ENCODE assay signal across 18 cellular contexts in the genomic region with DNA sequence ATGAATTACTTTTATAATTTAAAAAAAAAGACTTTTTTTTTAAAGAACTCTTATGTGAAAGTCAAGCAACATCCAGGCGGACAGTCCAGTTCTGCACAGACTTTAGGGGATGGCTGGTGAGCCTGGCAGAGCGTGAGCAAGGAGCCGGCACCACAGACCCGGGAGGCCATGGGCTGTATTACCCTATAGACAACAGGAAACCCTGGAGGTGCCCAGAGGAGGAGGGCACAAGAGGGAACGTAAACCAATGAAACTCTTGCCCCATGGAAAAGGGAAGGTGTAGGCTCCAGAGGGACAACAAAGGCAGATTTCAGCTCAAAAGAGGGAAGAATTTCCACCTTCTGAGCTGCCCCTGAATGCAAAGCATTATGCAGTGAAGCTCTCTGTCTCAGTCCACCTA. TPM values are rescaled to one million over a fixed set of nuclear protein-coding genes. Genes with fewer than 3 reads are reported as not detected.
DNase-seq lines count a peak whose midpoint lies in the region; ATAC-seq and TF ChIP-seq lines count a peak whose summit lies in the region.
"Had no signal": no experiment of that assay in that cellular context is flagged by ENCODE, and none has a peak within 500 bp of the region (broad histone marks: within the 10 kb centered on the region; RNA-seq: fewer than 3 reads in every experiment).

No MANE protein-coding gene starts in this region.

- peaks cover 15% of the 10 kb centered on the region for H3K27me3 Mint-ChIP-seq in WTC11 (ENCODE audit: low read depth)
- peaks cover 5% of the 10 kb centered on the region for H3K27me3 Mint-ChIP-seq in activated T-helper 2 cell treated with anti-CD3 and anti-CD28 coated beads, Interferon-gamma antibody, Interleukin-2, Interleukin-4, amounts not matched to agents 10 μg/mL and 5 μg/mL and 100 μg/mL, durations not matched to agents 14 hours and 24 hours and 36 hours (ENCODE audit: low read depth)

- H3K36me3 Mint-ChIP-seq in WTC11, result peaks cover 5% of the 10 kb centered on the region
- H3K36me3 Mint-ChIP-seq in activated T-helper 2 cell treated with anti-CD3 and anti-CD28 coated beads, Interferon-gamma antibody, Interleukin-2, Interleukin-4, amounts not matched to agents 10 μg/mL and 5 μg/mL and 100 μg/mL, durations not matched to agents 14 hours and 24 hours and 36 hours (ENCODE audit: low read depth), result no peaks in the 10 kb centered on the region
- H3K36me3 Mint-ChIP-seq: CD8-positive, alpha-beta memory T cell had no signal

- no peak overlapping the region for H3K4me3 Mint-ChIP-seq in WTC11
- H3K4me3 Mint-ChIP-seq in activated T-helper 2 cell treated with anti-CD3 and anti-CD28 coated beads, Interferon-gamma antibody, Interleukin-2, Interleukin-4, amounts not matched to agents 10 μg/mL and 5 μg/mL and 100 μg/mL, durations not matched to agents 14 hours and 24 hours and 36 hours (ENCODE audit: low read depth), result no peak overlapping the region
- H3K4me3 Mint-ChIP-seq: CD8-positive, alpha-beta memory T cell had no signal

- H3K9me3 ChIP-seq in osteoblast (ENCODE audit: low read depth, low read length), result no peaks in the 10 kb centered on the region
- H3K9me3 ChIP-seq in colonic mucosa, result no peaks in the 10 kb centered on the region

- H3K36me3 ChIP-seq in osteoblast (ENCODE audit: insufficient read depth, low read length) (no peaks in the 10 kb centered on the region), colonic mucosa (no peaks in the 10 kb centered on the region)

- H3K27me3 ChIP-seq in osteoblast (ENCODE audit: insufficient read depth, low read length) (no peaks in the 10 kb centered on the region), colonic mucosa (no peaks in the 10 kb centered on the region)

- ATAC-seq in WTC11, result peak; percentile 76
- no peak for ATAC-seq in GM19452 (IDR thresholded peaks at IDR 0.05; ENCODE audit: unreplicated experiment)
- ATAC-seq: K562 had no signal

- H3K79me2 ChIP-seq in osteoblast (ENCODE audit: insufficient read depth, low read length), result no peaks in the 10 kb centered on the region

- DNase-seq in DMS153 treated with DMSO at 0.1 percent for 48 hours (lab: John Stamatoyannopoulos, UW; ENCODE audit: unreplicated experiment) (peak; percentile 34), NCI-H460 (ENCODE audit: extremely low read depth, low read depth) (peak; percentile 78), WTC11 (ENCODE audit: low spot score) (no peak), osteoblast (ENCODE audit: insufficient read length, low spot score, missing footprints) (peak; percentile 19), NOMO-1 treated with dmso at 0.1 percent for 144 hours (lab: John Stamatoyannopoulos, UW; ENCODE audit: unreplicated experiment) (no peak), colonic mucosa (no peak)
- no peak for DNase-seq in activated T-helper 2 cell treated with anti-CD3 and anti-CD28 coated beads, Interferon-gamma antibody, Interleukin-2, Interleukin-4, amounts not matched to agents 10 μg/mL and 5 μg/mL and 100 μg/mL, durations not matched to agents 14 hours and 24 hours and 36 hours (ENCODE audit: low spot score)
- DNase-seq: C1 segment of cervical spinal cord; CD8-positive, alpha-beta memory T cell; NCI-H1436; NCI-H2029; NCI-H2171; NK-92 treated with Interleukin-12 subunit alpha and Interleukin-12 subunit beta, amount 100 ng/mL, for 24 hours; OCI-M1; SIG-M5; T-helper 1 cell had no signal

- POLR2A ChIA-PET in WTC11 (lab: Charles Lee), result no interaction called here

- H3K9me3 Mint-ChIP-seq in WTC11, result peaks cover 5% of the 10 kb centered on the region
- peaks cover 5% of the 10 kb centered on the region for H3K9me3 Mint-ChIP-seq in activated T-helper 2 cell treated with anti-CD3 and anti-CD28 coated beads, Interferon-gamma antibody, Interleukin-2, Interleukin-4, amounts not matched to agents 10 μg/mL and 5 μg/mL and 100 μg/mL, durations not matched to agents 14 hours and 24 hours and 36 hours
- H3K9me3 Mint-ChIP-seq: CD8-positive, alpha-beta memory T cell had no signal

- intact Hi-C loops in activated T-helper 2 cell treated with anti-CD3 and anti-CD28 coated beads, Interferon-gamma antibody, Interleukin-2, Interleukin-4, amounts not matched to agents 10 μg/mL and 5 μg/mL and 100 μg/mL, durations not matched to agents 14 hours and 24 hours and 36 hours (cut with micrococcal nuclease), result no loop called here
- intact Hi-C loops in colonic mucosa (cut with DNase I), result no loop called here

- no peak overlapping the region for H2AFZ ChIP-seq in osteoblast (ENCODE audit: low read length)

- H3K4me1 ChIP-seq in osteoblast (ENCODE audit: insufficient read depth, low read length), result no peaks in the 10 kb centered on the region
- no peaks in the 10 kb centered on the region for H3K4me1 ChIP-seq in colonic mucosa

- CTCF ChIA-PET in WTC11 (lab: Charles Lee), result no interaction called here

- H3K27ac ChIP-seq in osteoblast (ENCODE audit: low read depth, low read length) (no peak overlapping the region), colonic mucosa (no peak overlapping the region)

- TF ChIP-seq CTCF in WTC11 (IDR thresholded peaks at IDR 0.05) (no peak), osteoblast (IDR thresholded peaks at IDR 0.05; ENCODE audit: extremely low read depth, low read depth, low read length) (no peak), colonic mucosa (IDR thresholded peaks at IDR 0.05) (no peak)

- no peaks in the 10 kb centered on the region for H4K20me1 ChIP-seq in osteoblast (ENCODE audit: insufficient read depth, low read length)

- H3K4me2 ChIP-seq in osteoblast (ENCODE audit: insufficient read depth, low read length), result no peak overlapping the region

- no peak overlapping the region for H3K9ac ChIP-seq in colonic mucosa (ENCODE audit: low read depth in 2 of 2, low read length in 2 of 2)

- H3K27ac Mint-ChIP-seq in WTC11, result no peak overlapping the region
- H3K27ac Mint-ChIP-seq in activated T-helper 2 cell treated with anti-CD3 and anti-CD28 coated beads, Interferon-gamma antibody, Interleukin-2, Interleukin-4, amounts not matched to agents 10 μg/mL and 5 μg/mL and 100 μg/mL, durations not matched to agents 14 hours and 24 hours and 36 hours, result no peak overlapping the region

- peaks cover 18% of the 10 kb centered on the region for H3K4me1 Mint-ChIP-seq in WTC11
- peaks cover 5% of the 10 kb centered on the region for H3K4me1 Mint-ChIP-seq in activated T-helper 2 cell treated with anti-CD3 and anti-CD28 coated beads, Interferon-gamma antibody, Interleukin-2, Interleukin-4, amounts not matched to agents 10 μg/mL and 5 μg/mL and 100 μg/mL, durations not matched to agents 14 hours and 24 hours and 36 hours (ENCODE audit: low read depth)

- H3K4me3 ChIP-seq in osteoblast (ENCODE audit: insufficient read depth, low read length), result no peak overlapping the region
- H3K4me3 ChIP-seq in colonic mucosa, result no peak overlapping the region
- H3K4me3 ChIP-seq: K562 had no signal

TF ChIP-seq in WTC11, 78 proteins besides CTCF, POLR2A, EP300 and RAD21 (continues in another document):
- TF ChIP-seq, protein P1, sequence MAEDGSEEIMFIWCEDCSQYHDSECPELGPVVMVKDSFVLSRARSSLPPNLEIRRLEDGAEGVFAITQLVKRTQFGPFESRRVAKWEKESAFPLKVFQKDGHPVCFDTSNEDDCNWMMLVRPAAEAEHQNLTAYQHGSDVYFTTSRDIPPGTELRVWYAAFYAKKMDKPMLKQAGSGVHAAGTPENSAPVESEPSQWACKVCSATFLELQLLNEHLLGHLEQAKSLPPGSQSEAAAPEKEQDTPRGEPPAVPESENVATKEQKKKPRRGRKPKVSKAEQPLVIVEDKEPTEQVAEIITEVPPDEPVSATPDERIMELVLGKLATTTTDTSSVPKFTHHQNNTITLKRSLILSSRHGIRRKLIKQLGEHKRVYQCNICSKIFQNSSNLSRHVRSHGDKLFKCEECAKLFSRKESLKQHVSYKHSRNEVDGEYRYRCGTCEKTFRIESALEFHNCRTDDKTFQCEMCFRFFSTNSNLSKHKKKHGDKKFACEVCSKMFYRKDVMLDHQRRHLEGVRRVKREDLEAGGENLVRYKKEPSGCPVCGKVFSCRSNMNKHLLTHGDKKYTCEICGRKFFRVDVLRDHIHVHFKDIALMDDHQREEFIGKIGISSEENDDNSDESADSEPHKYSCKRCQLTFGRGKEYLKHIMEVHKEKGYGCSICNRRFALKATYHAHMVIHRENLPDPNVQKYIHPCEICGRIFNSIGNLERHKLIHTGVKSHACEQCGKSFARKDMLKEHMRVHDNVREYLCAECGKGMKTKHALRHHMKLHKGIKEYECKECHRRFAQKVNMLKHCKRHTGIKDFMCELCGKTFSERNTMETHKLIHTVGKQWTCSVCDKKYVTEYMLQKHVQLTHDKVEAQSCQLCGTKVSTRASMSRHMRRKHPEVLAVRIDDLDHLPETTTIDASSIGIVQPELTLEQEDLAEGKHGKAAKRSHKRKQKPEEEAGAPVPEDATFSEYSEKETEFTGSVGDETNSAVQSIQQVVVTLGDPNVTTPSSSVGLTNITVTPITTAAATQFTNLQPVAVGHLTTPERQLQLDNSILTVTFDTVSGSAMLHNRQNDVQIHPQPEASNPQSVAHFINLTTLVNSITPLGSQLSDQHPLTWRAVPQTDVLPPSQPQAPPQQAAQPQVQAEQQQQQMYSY (CRISPR knock-in tag; IDR thresholded peaks at IDR 0.05), result no peak
- TF ChIP-seq SMAD4 (CRISPR knock-in tag; IDR thresholded peaks at IDR 0.05) (no peak), ZNF317 (CRISPR knock-in tag; IDR thresholded peaks at IDR 0.05; ENCODE audit: borderline replicate concordance, low read depth) (no peak)
- TF ChIP-seq, protein P2, sequence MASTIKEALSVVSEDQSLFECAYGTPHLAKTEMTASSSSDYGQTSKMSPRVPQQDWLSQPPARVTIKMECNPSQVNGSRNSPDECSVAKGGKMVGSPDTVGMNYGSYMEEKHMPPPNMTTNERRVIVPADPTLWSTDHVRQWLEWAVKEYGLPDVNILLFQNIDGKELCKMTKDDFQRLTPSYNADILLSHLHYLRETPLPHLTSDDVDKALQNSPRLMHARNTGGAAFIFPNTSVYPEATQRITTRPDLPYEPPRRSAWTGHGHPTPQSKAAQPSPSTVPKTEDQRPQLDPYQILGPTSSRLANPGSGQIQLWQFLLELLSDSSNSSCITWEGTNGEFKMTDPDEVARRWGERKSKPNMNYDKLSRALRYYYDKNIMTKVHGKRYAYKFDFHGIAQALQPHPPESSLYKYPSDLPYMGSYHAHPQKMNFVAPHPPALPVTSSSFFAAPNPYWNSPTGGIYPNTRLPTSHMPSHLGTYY (CRISPR knock-in tag; IDR thresholded peaks at IDR 0.05), result no peak

RNA-seq across cellular contexts. Expression of a gene that starts 25.5 kb away (rescaled TPM):
- total RNA-seq in NCI-H460 (2014; rRNA removed; shearing (Covaris generic)), result 34.8 and 39.9 TPM in 2 replicates
- polyA plus RNA-seq in NCI-H460 (2014; cell fraction: nucleus; rRNA removed), result 27.5 and 50.6 TPM in 2 replicates
- total RNA-seq in WTC11 (2021), result 2.0 to 4.6 TPM (median 3.7 TPM) in 3 replicates
- total RNA-seq in osteoblast, result 2.9 and 3.2 TPM in 2 replicates
- total RNA-seq in activated T-helper 2 cell treated with anti-CD3 and anti-CD28 coated beads, Interferon-gamma antibody, Interleukin-2, Interleukin-4, amounts not matched to agents 10 μg/mL and 5 μg/mL and 100 μg/mL, durations not matched to agents 14 hours and 24 hours and 36 hours, result 3.2 and 3.5 TPM in 2 replicates
- 10 to 100 TPM; 14.9 to 34.2 TPM for total RNA-seq in colonic mucosa

Comparison
In these comparisons a context has a peak if more than half of its experiments do, and no peak if none do; other contexts are left out.
1. DNase-seq: peak in DMS153 treated with DMSO at 0.1 percent for 48 hours (single experiment), NCI-H460 (single experiment) and osteoblast (single experiment); none in WTC11 (single experiment), activated T-helper 2 cell treated with anti-CD3 and anti-CD28 coated beads, Interferon-gamma antibody, Interleukin-2, Interleukin-4, amounts not matched to agents 10 μg/mL and 5 μg/mL and 100 μg/mL, durations not matched to agents 14 hours and 24 hours and 36 hours (single experiment), NOMO-1 treated with dmso at 0.1 percent for 144 hours (single experiment) and colonic mucosa (single experiment).